In the genomic region with DNA sequence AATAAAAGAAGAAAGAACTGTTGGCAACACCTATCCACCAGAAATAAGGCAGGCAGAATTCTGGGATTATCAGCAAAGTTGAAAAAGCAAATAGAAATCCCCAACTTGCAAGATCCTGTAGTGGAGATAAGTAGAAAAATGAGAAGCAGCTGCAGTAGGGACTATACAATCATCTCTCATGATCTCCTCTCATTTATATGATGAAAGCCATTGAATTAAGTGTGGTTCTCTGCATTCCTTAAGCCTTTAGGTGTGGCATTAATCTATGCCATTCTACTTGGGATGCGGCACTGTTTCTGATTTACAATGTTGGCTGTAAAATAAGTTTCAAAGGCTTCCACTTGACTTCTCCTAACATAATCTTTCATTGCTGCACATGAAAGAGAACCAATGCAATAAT, we compare ENCODE assay signal across 34 cellular contexts.
"Had no signal": no experiment of that assay in that cellular context is flagged by ENCODE, and none has a peak within 500 bp of the region (broad histone marks: within the 10 kb centered on the region; RNA-seq: fewer than 3 reads in every experiment).

No MANE protein-coding gene starts in this region.

- H3K36me3 Mint-ChIP-seq: activated CD8-positive, alpha-beta memory T cell treated with anti-CD3 and anti-CD28 coated beads, Interleukin-2, amount 10 ng/mL, durations not matched to agents 7 days and 5 days; activated naive CD4-positive, alpha-beta T cell treated with anti-CD3 and anti-CD28 coated beads, Interleukin-2, amount 10 ng/mL, durations not matched to agents 7 days and 5 days; activated naive CD4-positive, alpha-beta T cell treated with anti-CD3 and anti-CD28 coated beads, Interleukin-2, amount 50 U/mL, for 24 hours; activated naive CD8-positive, alpha-beta T cell; activated naive CD8-positive, alpha-beta T cell treated with anti-CD3 and anti-CD28 coated beads, Interleukin-2, amount 10 ng/mL, durations not matched to agents 7 days and 5 days; brain had no signal

- H3K9me3 Mint-ChIP-seq: activated CD4-positive, alpha-beta T cell treated with anti-CD3 and anti-CD28 coated beads, Interleukin-2, amount 10 ng/mL, durations not matched to agents 7 days and 5 days; activated naive CD4-positive, alpha-beta T cell treated with anti-CD3 and anti-CD28 coated beads, Interleukin-2, amount 50 U/mL, for 24 hours; activated naive CD8-positive, alpha-beta T cell treated with anti-CD3 and anti-CD28 coated beads, Interleukin-2, amount 10 ng/mL, durations not matched to agents 7 days and 5 days; activated T-helper 2 cell treated with anti-CD3 and anti-CD28 coated beads, Interferon-gamma antibody, Interleukin-2, Interleukin-4, amounts not matched to agents 10 μg/mL and 5 μg/mL and 100 μg/mL, durations not matched to agents 14 hours and 24 hours and 36 hours; brain; T-helper 2 cell treated with Interferon-gamma antibody and Interleukin-4, amounts not matched to agents 5 μg/mL and 100 μg/mL, for 36 hours had no signal

- DNase-seq: activated B cell treated with CpG ODN at 0.5 μM for 24 hours; activated CD4-positive, alpha-beta memory T cell treated with anti-CD3 and anti-CD28 coated beads, Interleukin-2, amount 10 ng/mL, durations not matched to agents 7 days and 5 days; activated CD4-positive, alpha-beta T cell treated with anti-CD3 and anti-CD28 coated beads for 36 hours; activated CD4-positive, alpha-beta T cell treated with anti-CD3 and anti-CD28 coated beads for 48 hours; activated CD4-positive, alpha-beta T cell treated with anti-CD3 and anti-CD28 coated beads, Interleukin-2, amount 10 ng/mL, durations not matched to agents 7 days and 5 days; activated CD4-positive, alpha-beta T cell treated with anti-CD3 and anti-CD28 coated beads, Interleukin-2, amount 50 U/mL, for 48 hours; activated CD4-positive, CD25-positive, alpha-beta regulatory T cell treated with anti-CD3 and anti-CD28 coated beads, Interleukin-2, amount 50 U/mL, for 72 hours; activated CD8-positive, alpha-beta memory T cell treated with anti-CD3 and anti-CD28 coated beads for 24 hours; activated CD8-positive, alpha-beta memory T cell treated with anti-CD3 and anti-CD28 coated beads, Interleukin-2, amount 10 ng/mL, durations not matched to agents 7 days and 5 days; activated CD8-positive, alpha-beta memory T cell treated with anti-CD3 and anti-CD28 coated beads, Interleukin-2, amount 50 U/mL, for 48 hours; activated CD8-positive, alpha-beta T cell treated with anti-CD3 and anti-CD28 coated beads, Interleukin-2, amount 10 ng/mL, durations not matched to agents 7 days and 5 days; activated effector memory CD4-positive, alpha-beta T cell treated with Interleukin-2 at 50 U/mL for 16 hours; activated gamma-delta T cell; activated naive CD4-positive, alpha-beta T cell treated with anti-CD3 and anti-CD28 coated beads, Interleukin-2, amount 10 ng/mL, durations not matched to agents 7 days and 5 days; activated naive CD4-positive, alpha-beta T cell treated with Interleukin-2 at 50 U/mL for 16 hours; activated naive CD8-positive, alpha-beta T cell treated with anti-CD3 and anti-CD28 coated beads, Interleukin-2, amount 10 ng/mL, durations not matched to agents 7 days and 5 days; activated naive CD8-positive, alpha-beta T cell treated with anti-CD3 and anti-CD28 coated beads, Interleukin-2, amount 50 U/mL, for 24 hours; activated T-cell treated with anti-CD3 and anti-CD28 coated beads, Interleukin-2, amount 50 U/mL, for 24 hours; activated T-cell treated with anti-CD3 and anti-CD28 coated beads, Interleukin-2, amount 50 U/mL, for 48 hours; amygdala; anterior cingulate cortex; caudate nucleus; T-helper 2 cell; T-helper 9 cell had no signal

- H3K27ac Mint-ChIP-seq: activated B cell treated with CpG ODN at 0.5 μM for 24 hours; activated CD4-positive, alpha-beta memory T cell treated with anti-CD3 and anti-CD28 coated beads, Interleukin-2, amount 10 ng/mL, durations not matched to agents 7 days and 5 days; activated CD4-positive, alpha-beta T cell treated with anti-CD3 and anti-CD28 coated beads for 36 hours; activated CD4-positive, alpha-beta T cell treated with anti-CD3 and anti-CD28 coated beads, Interleukin-2, amount 10 ng/mL, durations not matched to agents 7 days and 5 days; activated CD8-positive, alpha-beta memory T cell treated with anti-CD3 and anti-CD28 coated beads, Interleukin-2, amount 10 ng/mL, durations not matched to agents 7 days and 5 days; activated CD8-positive, alpha-beta T cell treated with anti-CD3 and anti-CD28 coated beads, Interleukin-2, amount 10 ng/mL, durations not matched to agents 7 days and 5 days; activated naive CD4-positive, alpha-beta T cell treated with anti-CD3 and anti-CD28 coated beads, Interleukin-2, amount 10 ng/mL, durations not matched to agents 7 days and 5 days; activated naive CD4-positive, alpha-beta T cell treated with anti-CD3 and anti-CD28 coated beads, Interleukin-2, amount 50 U/mL, for 24 hours; activated naive CD8-positive, alpha-beta T cell; activated naive CD8-positive, alpha-beta T cell treated with anti-CD3 and anti-CD28 coated beads, Interleukin-2, amount 10 ng/mL, durations not matched to agents 7 days and 5 days; activated naive CD8-positive, alpha-beta T cell treated with anti-CD3 and anti-CD28 coated beads, Interleukin-2, amount 50 U/mL, for 24 hours; activated T-cell treated with anti-CD3 and anti-CD28 coated beads, Interleukin-2, amount 50 U/mL, for 24 hours; activated T-helper 2 cell treated with anti-CD3 and anti-CD28 coated beads, Interferon-gamma antibody, Interleukin-2, Interleukin-4, amounts not matched to agents 10 μg/mL and 5 μg/mL and 100 μg/mL, durations not matched to agents 14 hours and 24 hours and 36 hours; brain; T-helper 1 cell treated with Interleukin-12 subunit alpha and Interleukin-12 subunit beta and Interleukin-4 antibody, amounts not matched to agents 30 μg/mL and 1 μg/mL, for 36 hours; T-helper 2 cell treated with Interferon-gamma antibody and Interleukin-4, amounts not matched to agents 5 μg/mL and 100 μg/mL, for 36 hours had no signal

- H3K27me3 Mint-ChIP-seq: activated B cell treated with CpG ODN at 0.5 μM for 24 hours; activated CD4-positive, alpha-beta memory T cell treated with anti-CD3 and anti-CD28 coated beads, Interleukin-2, amount 10 ng/mL, durations not matched to agents 7 days and 5 days; activated CD4-positive, alpha-beta T cell treated with anti-CD3 and anti-CD28 coated beads for 36 hours; activated CD4-positive, alpha-beta T cell treated with anti-CD3 and anti-CD28 coated beads, Interleukin-2, amount 10 ng/mL, durations not matched to agents 7 days and 5 days; activated CD8-positive, alpha-beta memory T cell treated with anti-CD3 and anti-CD28 coated beads, Interleukin-2, amount 10 ng/mL, durations not matched to agents 7 days and 5 days; activated naive CD4-positive, alpha-beta T cell treated with anti-CD3 and anti-CD28 coated beads, Interleukin-2, amount 10 ng/mL, durations not matched to agents 7 days and 5 days; activated naive CD4-positive, alpha-beta T cell treated with anti-CD3 and anti-CD28 coated beads, Interleukin-2, amount 50 U/mL, for 24 hours; activated naive CD8-positive, alpha-beta T cell; activated naive CD8-positive, alpha-beta T cell treated with anti-CD3 and anti-CD28 coated beads, Interleukin-2, amount 10 ng/mL, durations not matched to agents 7 days and 5 days; activated naive CD8-positive, alpha-beta T cell treated with anti-CD3 and anti-CD28 coated beads, Interleukin-2, amount 50 U/mL, for 24 hours; activated T-cell treated with anti-CD3 and anti-CD28 coated beads, Interleukin-2, amount 50 U/mL, for 24 hours; brain; central memory CD8-positive, alpha-beta T cell had no signal

- H3K4me3 ChIP-seq: ascending aorta, cardiac muscle cell had no signal

- H3K9me3 ChIP-seq: ascending aorta had no signal

- H3K4me1 Mint-ChIP-seq: activated B cell treated with CpG ODN at 0.5 μM for 24 hours; activated CD4-positive, alpha-beta memory T cell treated with anti-CD3 and anti-CD28 coated beads, Interleukin-2, amount 10 ng/mL, durations not matched to agents 7 days and 5 days; activated CD4-positive, alpha-beta T cell treated with anti-CD3 and anti-CD28 coated beads for 36 hours; activated CD4-positive, alpha-beta T cell treated with anti-CD3 and anti-CD28 coated beads, Interleukin-2, amount 10 ng/mL, durations not matched to agents 7 days and 5 days; activated CD8-positive, alpha-beta memory T cell treated with anti-CD3 and anti-CD28 coated beads, Interleukin-2, amount 10 ng/mL, durations not matched to agents 7 days and 5 days; activated naive CD4-positive, alpha-beta T cell treated with anti-CD3 and anti-CD28 coated beads, Interleukin-2, amount 10 ng/mL, durations not matched to agents 7 days and 5 days; activated naive CD4-positive, alpha-beta T cell treated with anti-CD3 and anti-CD28 coated beads, Interleukin-2, amount 50 U/mL, for 24 hours; activated naive CD8-positive, alpha-beta T cell treated with anti-CD3 and anti-CD28 coated beads, Interleukin-2, amount 10 ng/mL, durations not matched to agents 7 days and 5 days; activated naive CD8-positive, alpha-beta T cell treated with anti-CD3 and anti-CD28 coated beads, Interleukin-2, amount 50 U/mL, for 24 hours; brain; central memory CD8-positive, alpha-beta T cell had no signal

- H3K4me1 ChIP-seq: ascending aorta had no signal

- H3K27me3 ChIP-seq: ascending aorta, cardiac muscle cell had no signal

- H3K36me3 ChIP-seq: ascending aorta, cardiac muscle cell had no signal

- H3K4me3 Mint-ChIP-seq: activated B cell treated with CpG ODN at 0.5 μM for 24 hours; activated CD4-positive, alpha-beta memory T cell treated with anti-CD3 and anti-CD28 coated beads, Interleukin-2, amount 10 ng/mL, durations not matched to agents 7 days and 5 days; activated CD4-positive, alpha-beta T cell treated with anti-CD3 and anti-CD28 coated beads for 36 hours; activated CD4-positive, alpha-beta T cell treated with anti-CD3 and anti-CD28 coated beads, Interleukin-2, amount 10 ng/mL, durations not matched to agents 7 days and 5 days; activated CD8-positive, alpha-beta memory T cell treated with anti-CD3 and anti-CD28 coated beads, Interleukin-2, amount 10 ng/mL, durations not matched to agents 7 days and 5 days; activated CD8-positive, alpha-beta T cell treated with anti-CD3 and anti-CD28 coated beads, Interleukin-2, amount 10 ng/mL, durations not matched to agents 7 days and 5 days; activated naive CD4-positive, alpha-beta T cell treated with anti-CD3 and anti-CD28 coated beads, Interleukin-2, amount 10 ng/mL, durations not matched to agents 7 days and 5 days; activated naive CD4-positive, alpha-beta T cell treated with anti-CD3 and anti-CD28 coated beads, Interleukin-2, amount 50 U/mL, for 24 hours; activated naive CD8-positive, alpha-beta T cell; activated naive CD8-positive, alpha-beta T cell treated with anti-CD3 and anti-CD28 coated beads, Interleukin-2, amount 10 ng/mL, durations not matched to agents 7 days and 5 days; activated naive CD8-positive, alpha-beta T cell treated with anti-CD3 and anti-CD28 coated beads, Interleukin-2, amount 50 U/mL, for 24 hours; activated T-cell treated with anti-CD3 and anti-CD28 coated beads, Interleukin-2, amount 50 U/mL, for 24 hours; brain; central memory CD8-positive, alpha-beta T cell; T-helper 1 cell treated with Interleukin-12 subunit alpha and Interleukin-12 subunit beta and Interleukin-4 antibody, amounts not matched to agents 30 μg/mL and 1 μg/mL, for 36 hours; T-helper 2 cell treated with Interferon-gamma antibody and Interleukin-4, amounts not matched to agents 5 μg/mL and 100 μg/mL, for 36 hours had no signal

- H3K27ac ChIP-seq: ascending aorta, cardiac muscle cell, VCaP had no signal
